ENCODE assay signal across 9 cellular contexts in the genomic region with DNA sequence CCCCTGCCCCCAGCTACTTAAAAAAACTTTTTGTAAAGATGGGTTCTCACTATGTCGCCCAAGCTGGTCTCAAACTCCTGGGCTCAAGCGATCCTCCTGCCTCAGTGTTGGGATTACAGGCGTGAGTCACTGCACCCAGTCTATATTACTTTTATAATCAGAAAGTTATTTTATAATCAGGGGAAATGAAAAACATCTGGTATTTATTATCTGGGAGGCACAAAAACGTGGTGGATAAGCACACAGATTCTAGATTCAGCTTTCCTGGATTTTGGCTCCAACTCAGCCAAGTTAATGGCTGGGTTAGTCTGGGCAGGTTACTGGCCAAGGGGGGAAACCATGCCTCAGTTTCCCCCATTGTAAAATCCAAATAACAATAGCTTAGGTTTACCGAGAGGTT. TPM values are rescaled to one million over a fixed set of nuclear protein-coding genes. Genes with fewer than 3 reads are reported as not detected.
DNase-seq lines count a peak whose midpoint lies in the region; ATAC-seq and TF ChIP-seq lines count a peak whose summit lies in the region.
"Had no signal": no experiment of that assay in that cellular context is flagged by ENCODE, and none has a peak within 500 bp of the region (broad histone marks: within the 10 kb centered on the region; RNA-seq: fewer than 3 reads in every experiment).

No MANE protein-coding gene starts in this region.

- no peaks in the 10 kb centered on the region for H3K36me3 ChIP-seq in CD8-positive, alpha-beta memory T cell (ENCODE audit: insufficient read depth, low read length)
- H3K36me3 ChIP-seq in SK-N-SH (replicated peaks in 1 of 2; ENCODE audit: control insufficient read depth in 1 of 2, insufficient read depth in 2 of 2, low read length in 1 of 2) (no peaks in the 10 kb centered on the region), skeletal muscle tissue (ENCODE audit: control insufficient read depth in 3 of 3, insufficient read depth in 3 of 3, low read length in 3 of 3) (no peaks in the 10 kb centered on the region)
- H3K36me3 ChIP-seq: SJCRH30 had no signal

- peaks cover 15% of the 10 kb centered on the region for H3K4me1 ChIP-seq in CD8-positive, alpha-beta memory T cell (ENCODE audit: insufficient read depth, low read length)
- H3K4me1 ChIP-seq in SK-N-SH (ENCODE audit: control insufficient read depth in 1 of 2, insufficient read depth in 2 of 2, low read depth in 1 of 2, low read length in 1 of 2) (peaks cover 0 to 10% of the 10 kb centered on the region in 2 experiments; a peak in 2 of 4 replicates), skeletal muscle tissue (ENCODE audit: control insufficient read depth in 3 of 3, insufficient read depth in 3 of 3, low read length in 3 of 3) (peaks cover 10 to 12% (median 12%) of the 10 kb centered on the region in 3 donors)
- H3K4me1 ChIP-seq: SJCRH30 had no signal

- H3K9me3 ChIP-seq in CD8-positive, alpha-beta memory T cell (ENCODE audit: low read length), result no peaks in the 10 kb centered on the region
- H3K9me3 ChIP-seq in SK-N-SH, result no peaks in the 10 kb centered on the region
- H3K9me3 ChIP-seq in skeletal muscle tissue (ENCODE audit: control insufficient read depth in 3 of 3, low read length in 3 of 3), result no peaks in the 10 kb centered on the region
- H3K9me3 ChIP-seq: SJCRH30 had no signal

- no peaks in the 10 kb centered on the region for H3K27me3 ChIP-seq in CD8-positive, alpha-beta memory T cell (ENCODE audit: insufficient read depth, low read length, poor library complexity, severe bottlenecking)
- no peaks in the 10 kb centered on the region for H3K27me3 ChIP-seq in SK-N-SH (ENCODE audit: insufficient read depth)
- H3K27me3 ChIP-seq in skeletal muscle tissue (ENCODE audit: control insufficient read depth in 3 of 3, insufficient read depth in 3 of 3, low read length in 3 of 3), result no peaks in the 10 kb centered on the region
- H3K27me3 ChIP-seq: SJCRH30 had no signal

- H3K9ac ChIP-seq in SK-N-SH (no peak overlapping the region), skeletal muscle tissue (ENCODE audit: low read depth in 1 of 3, low read length in 3 of 3) (peak overlapping the region; percentile 35 to 58 (median 43))

- H3F3A ChIP-seq in SK-N-SH (replicated peaks; ENCODE audit: insufficient read depth), result peaks cover 26% of the 10 kb centered on the region

- H3K79me2 ChIP-seq in SK-N-SH (ENCODE audit: insufficient read depth), result no peaks in the 10 kb centered on the region

- no peak for DNase-seq in CD8-positive, alpha-beta memory T cell
- DNase-seq in SK-N-SH (peak; percentile 42), fibroblast of the aortic adventitia (ENCODE audit: low read depth) (peak; percentile 62), NCI-H1436 treated with DMSO at 0.1 percent for 48 hours (lab: John Stamatoyannopoulos, UW) (no peak)

- POLR2A ChIA-PET in CD8-positive, alpha-beta memory T cell (lab: Charles Lee), result no interaction called here
- POLR2A ChIA-PET in SK-N-SH (lab: Yijun Ruan, JAX), result no interaction called here

- TF ChIP-seq EP300 in SK-N-SH (IDR thresholded peaks at IDR 0.05; ENCODE audit: borderline replicate concordance in 1 of 2, low read depth in 1 of 2, low read length in 1 of 2), result no peak

- peak overlapping the region in 5 of 7 donors; percentile 14 to 74 (median 59) for H3K4me3 Mint-ChIP-seq in CD8-positive, alpha-beta memory T cell

- 21% methylated on average over 5 of the region's 5 CpGs for whole genome bisulfite sequencing in SK-N-SH (ENCODE audit: low lambda C conversion rate)

- no peak for TF ChIP-seq CTCF in SK-N-SH (IDR thresholded peaks at IDR 0.05)
- no peak for TF ChIP-seq CTCF in fibroblast of the aortic adventitia (IDR thresholded peaks at IDR 0.05; ENCODE audit: insufficient read depth, low read length)

- ATAC-seq in GM21515 (IDR thresholded peaks at IDR 0.05; ENCODE audit: unreplicated experiment) (no peak), GM21576 (IDR thresholded peaks at IDR 0.05; ENCODE audit: unreplicated experiment) (no peak)

- H3K27me3 Mint-ChIP-seq in CD8-positive, alpha-beta memory T cell, result no peaks in the 10 kb centered on the region
- H3K27me3 Mint-ChIP-seq: stimulated activated naive CD8-positive, alpha-beta T cell treated with anti-CD3 and anti-CD28 coated beads, Interleukin-15, amount 100 ng/mL, for 72 hours had no signal

- H4K20me1 ChIP-seq in SK-N-SH (ENCODE audit: insufficient read depth), result no peaks in the 10 kb centered on the region

- CTCF ChIA-PET in CD8-positive, alpha-beta memory T cell (lab: Charles Lee), result interaction anchor here (0.7 to 1.9 kb wide), 10 partner anchors 9 to 207 kb away, joined by 3 to 7 read pairs (median 3); a partner anchor contains a TSS
- CTCF ChIA-PET in SK-N-SH (lab: Yijun Ruan, JAX), result interaction anchor here (0.6 to 2.2 kb wide), 29 partner anchors 8 to 223 kb away, joined by 3 to 9 read pairs (median 4); a partner anchor contains a TSS

- no peaks in the 10 kb centered on the region for H3K9me2 ChIP-seq in SK-N-SH

- H3K4me3 ChIP-seq in CD8-positive, alpha-beta memory T cell (ENCODE audit: low read length), result peak overlapping the region; percentile 29
- H3K4me3 ChIP-seq in SK-N-SH (ENCODE audit: low read depth in 2 of 2, low read length in 1 of 2), result no peak overlapping the region
- H3K4me3 ChIP-seq in fibroblast of the aortic adventitia (ENCODE audit: low read depth, low read length), result peak overlapping the region; percentile 14
- peak overlapping the region; percentile 4 to 42 (median 41) for H3K4me3 ChIP-seq in skeletal muscle tissue (ENCODE audit: low read length in 3 of 3)
- H3K4me3 ChIP-seq: SJCRH30 had no signal

- H2AFZ ChIP-seq in SK-N-SH (ENCODE audit: low read depth), result no peak overlapping the region

- H3K27ac Mint-ChIP-seq in CD8-positive, alpha-beta memory T cell, result peak overlapping the region in 4 of 8 donors; percentile 17 to 63 (median 40)

- H3K4me1 Mint-ChIP-seq in CD8-positive, alpha-beta memory T cell, result peaks cover 10 to 20% (median 11%) of the 10 kb centered on the region in 3 donors

- H3K36me3 Mint-ChIP-seq in CD8-positive, alpha-beta memory T cell, result no peaks in the 10 kb centered on the region

- TF ChIP-seq RAD21 in SK-N-SH (IDR thresholded peaks at IDR 0.05; ENCODE audit: low read length), result no peak

- H3K9me3 Mint-ChIP-seq in CD8-positive, alpha-beta memory T cell, result no peaks in the 10 kb centered on the region
- H3K9me3 Mint-ChIP-seq: stimulated activated naive CD8-positive, alpha-beta T cell treated with anti-CD3 and anti-CD28 coated beads, Interleukin-15, amount 100 ng/mL, for 72 hours had no signal

- H3K27ac ChIP-seq in CD8-positive, alpha-beta memory T cell (ENCODE audit: low read depth, low read length), result no peak overlapping the region
- H3K27ac ChIP-seq in SK-N-SH (ENCODE audit: low read depth in 2 of 2, low read length in 1 of 2), result peak overlapping the region; percentile 4 to 23; a peak in 2 of 4 replicates
- H3K27ac ChIP-seq in skeletal muscle tissue (ENCODE audit: low read depth, low read length), result peak overlapping the region; percentile 26
- H3K27ac ChIP-seq: SJCRH30 had no signal

- H3K4me2 ChIP-seq in SK-N-SH, result peak overlapping the region; percentile 73

TF ChIP-seq in SK-N-SH, 30 proteins besides CTCF, POLR2A, EP300 and RAD21:
- TF ChIP-seq FOSL2 (IDR thresholded peaks at IDR 0.05; ENCODE audit: borderline replicate concordance, low read depth), result 0 out of 2 replicates have a peak, but pooled peaks have one; percentile 4
- peak; percentile 78 for TF ChIP-seq TCF12 (IDR thresholded peaks at IDR 0.05)
- TF ChIP-seq, protein P1, sequence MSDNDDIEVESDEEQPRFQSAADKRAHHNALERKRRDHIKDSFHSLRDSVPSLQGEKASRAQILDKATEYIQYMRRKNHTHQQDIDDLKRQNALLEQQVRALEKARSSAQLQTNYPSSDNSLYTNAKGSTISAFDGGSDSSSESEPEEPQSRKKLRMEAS (IDR thresholded peaks at IDR 0.05; ENCODE audit: low read depth), result no peak

RNA-seq across cellular contexts. Expression of a gene that starts 24.7 kb away (rescaled TPM):
- 100 to 1,000 TPM; 101 to 107 TPM for total RNA-seq in CD8-positive, alpha-beta memory T cell
- 58.3 TPM for polyA plus RNA-seq in CD8-positive, alpha-beta memory T cell
- 53.8 and 72.9 TPM in 2 replicates for polyA plus RNA-seq in SK-N-SH (2012; rRNA removed)
- 42.4 and 51.7 TPM in 2 replicates for polyA plus RNA-seq in SK-N-SH (2012; cell fraction: cytosol; rRNA removed)
- polyA plus RNA-seq in SK-N-SH (2012; cell fraction: nucleus; rRNA removed), result 66.2 and 72.6 TPM in 2 replicates
- total RNA-seq in fibroblast of the aortic adventitia (ENCODE audit: low replicate concordance) (62.5 and 130 TPM in 2 replicates), skeletal muscle tissue (60.0 TPM)

RNA-seq across cellular contexts. Expression of a gene that starts 38.8 kb away (rescaled TPM):
- 1 to 10 TPM; 1.5 to 1.8 TPM for total RNA-seq in CD8-positive, alpha-beta memory T cell
- polyA plus RNA-seq in CD8-positive, alpha-beta memory T cell, result 90.3 TPM
- polyA plus RNA-seq in SK-N-SH (2012; rRNA removed), result 0.32 and 0.36 TPM in 2 replicates
- polyA plus RNA-seq in SK-N-SH (2012; cell fraction: cytosol; rRNA removed), result 0.36 and 0.39 TPM in 2 replicates
- 0.21 and 0.24 TPM in 2 replicates for polyA plus RNA-seq in SK-N-SH (2012; cell fraction: nucleus; rRNA removed)
- total RNA-seq in fibroblast of the aortic adventitia (ENCODE audit: low replicate concordance), result 0.27 and 0.41 TPM in 2 replicates
- total RNA-seq in skeletal muscle tissue, result 1.6 TPM

RNA-seq across cellular contexts. Expression of a gene that starts 58.1 kb away (rescaled TPM):
- total RNA-seq in CD8-positive, alpha-beta memory T cell, result 10 to 100 TPM; 21.6 to 22.2 TPM
- 7.5 TPM for polyA plus RNA-seq in CD8-positive, alpha-beta memory T cell
- polyA plus RNA-seq in SK-N-SH (2012; rRNA removed), result 2.3 and 2.9 TPM in 2 replicates
- polyA plus RNA-seq in SK-N-SH (2012; cell fraction: cytosol; rRNA removed), result 2.0 and 2.8 TPM in 2 replicates
- 5.6 and 6.7 TPM in 2 replicates for polyA plus RNA-seq in SK-N-SH (2012; cell fraction: nucleus; rRNA removed)
- total RNA-seq in fibroblast of the aortic adventitia (ENCODE audit: low replicate concordance) (1.8 and 7.0 TPM in 2 replicates), skeletal muscle tissue (1.0 TPM)

Comparison
In these comparisons a context has a peak if more than half of its experiments do, and no peak if none do; other contexts are left out.
1. DNase-seq: peak in SK-N-SH (single experiment) and fibroblast of the aortic adventitia (single experiment); none in CD8-positive, alpha-beta memory T cell (0 of 5) and NCI-H1436 treated with DMSO at 0.1 percent for 48 hours (single experiment).
2. H3K4me3 ChIP-seq: peak in CD8-positive, alpha-beta memory T cell (single experiment), fibroblast of the aortic adventitia (single experiment) and skeletal muscle tissue (3 of 3); none in SK-N-SH (0 of 2).